10 cellular contexts compared by ENCODE assay signal in genomic region chr6:44012078-44012493, GRCh38.
DNase-seq lines count a peak whose midpoint lies in the region; ATAC-seq, FAIRE-seq and TF ChIP-seq lines count a peak whose summit lies in the region.
"Had no signal": no experiment of that assay in that cellular context is flagged by ENCODE, and none has a peak within 500 bp of the region (broad histone marks: within the 10 kb centered on the region; RNA-seq: fewer than 3 reads in every experiment).

No MANE protein-coding gene starts in this region.

- H3K36me3 ChIP-seq in fibroblast of lung (ENCODE audit: control insufficient read depth, insufficient read depth, low read length) (no peaks in the 10 kb centered on the region), smooth muscle cell (ENCODE audit: low read depth) (no peaks in the 10 kb centered on the region), small intestine (ENCODE audit: control insufficient read depth in 2 of 2, insufficient read depth in 2 of 2, low read length in 2 of 2) (no peaks in the 10 kb centered on the region)

- no peaks in the 10 kb centered on the region for H4K20me1 ChIP-seq in fibroblast of lung (ENCODE audit: control insufficient read depth, extremely low read depth, insufficient read depth, low read length)
- no peaks in the 10 kb centered on the region for H4K20me1 ChIP-seq in smooth muscle cell (ENCODE audit: low read depth)

- no peak for FAIRE-seq in small intestine (lab: Jason Lieb, UNC)

- ATAC-seq in HG02642 (IDR thresholded peaks at IDR 0.05; ENCODE audit: poor library complexity, unreplicated experiment): no peak

- H3F3A ChIP-seq in smooth muscle cell (ENCODE audit: low read depth): peaks cover 23% of the 10 kb centered on the region

- no peak overlapping the region for H3K9ac ChIP-seq in fibroblast of lung (ENCODE audit: insufficient read depth, low read length)
- H3K9ac ChIP-seq in smooth muscle cell (ENCODE audit: low read depth): no peak overlapping the region

- H2AFZ ChIP-seq in fibroblast of lung (ENCODE audit: low read length): no peak overlapping the region
- H2AFZ ChIP-seq in smooth muscle cell (ENCODE audit: low read depth): no peak overlapping the region

- H3K27ac ChIP-seq in fibroblast of lung (ENCODE audit: insufficient read depth, low read length) (peak overlapping the region; percentile 98), smooth muscle cell (ENCODE audit: low read depth) (peak overlapping the region; percentile 62), small intestine (ENCODE audit: low read depth in 1 of 2, low read length in 1 of 2) (peak overlapping the region in 1 of 2 donors; percentile 41)
- H3K27ac ChIP-seq: 22Rv1 had no signal

- H3K9me3 ChIP-seq in fibroblast of lung (ENCODE audit: control insufficient read depth, insufficient read depth, low read depth, low read length): no peaks in the 10 kb centered on the region
- H3K9me3 ChIP-seq in smooth muscle cell (replicated peaks; ENCODE audit: low read depth): no peaks in the 10 kb centered on the region
- H3K9me3 ChIP-seq in small intestine (ENCODE audit: control insufficient read depth, low read depth): no peaks in the 10 kb centered on the region

- no peaks in the 10 kb centered on the region for H3K27me3 ChIP-seq in fibroblast of lung (ENCODE audit: control insufficient read depth, insufficient read depth, low read length)
- H3K27me3 ChIP-seq in smooth muscle cell (ENCODE audit: low read depth): no peaks in the 10 kb centered on the region
- H3K27me3 ChIP-seq in small intestine (ENCODE audit: control insufficient read depth in 2 of 2, insufficient read depth in 2 of 2, low read length in 2 of 2): no peaks in the 10 kb centered on the region

- no peak for TF ChIP-seq CTCF in fibroblast of lung (conservative IDR thresholded peaks at IDR 0.05 in 1 of 2, IDR thresholded peaks at IDR 0.05 in 1 of 2; ENCODE audit: low read depth in 1 of 2, low read length in 2 of 2)
- no peak for TF ChIP-seq CTCF in smooth muscle cell (IDR thresholded peaks at IDR 0.05; ENCODE audit: borderline replicate concordance, insufficient read depth, poor library complexity, severe bottlenecking)

- H3K4me3 ChIP-seq in fibroblast of lung (replicated peaks in 1 of 4; ENCODE audit: control extremely low read depth in 1 of 4, insufficient read depth in 1 of 4, low read depth in 3 of 4, low read length in 4 of 4): no peak overlapping the region
- no peak overlapping the region for H3K4me3 ChIP-seq in smooth muscle cell
- no peak overlapping the region for H3K4me3 ChIP-seq in small intestine (ENCODE audit: low read depth in 1 of 2, low read length in 2 of 2)

- H3K4me2 ChIP-seq in fibroblast of lung (ENCODE audit: extremely low read depth, insufficient read depth, low read length) (no peak overlapping the region), smooth muscle cell (no peak overlapping the region)

- H3K79me2 ChIP-seq in fibroblast of lung (ENCODE audit: control insufficient read depth, insufficient read depth, low read length): no peaks in the 10 kb centered on the region
- H3K79me2 ChIP-seq in smooth muscle cell (ENCODE audit: low read depth): no peaks in the 10 kb centered on the region

- 29% methylated on average over 3 of the region's 3 CpGs for WGBS in smooth muscle cell (ENCODE audit: low lambda C conversion rate)
- WGBS in small intestine, 3 donors: 51 to 67% (median 55%) methylated on average over 3 of the region's 3 CpGs

- DNase-seq in DMS53 (lab: John Stamatoyannopoulos, UW): peak; percentile 55
- no peak for DNase-seq in DMS53 treated with DMSO at 0.1 percent for 48 hours (lab: John Stamatoyannopoulos, UW; ENCODE audit: unreplicated experiment)
- DNase-seq in RPMI7951 (ENCODE audit: low read depth): peak; percentile 98
- peak; percentile 97 to 98 for DNase-seq in fibroblast of lung (ENCODE audit: low read depth in 2 of 2)
- no peak for DNase-seq in smooth muscle cell (lab: John Stamatoyannopoulos, UW; ENCODE audit: unreplicated experiment)
- DNase-seq in NCI-H2081 treated with DMSO at 0.1 percent for 48 hours (lab: John Stamatoyannopoulos, UW): no peak
- no peak for DNase-seq in small intestine
- DNase-seq: cortex of kidney had no signal

- H3K4me1 ChIP-seq in fibroblast of lung (ENCODE audit: control insufficient read depth, extremely low read depth, insufficient read depth, low read length): peaks cover 19% of the 10 kb centered on the region
- H3K4me1 ChIP-seq in smooth muscle cell (ENCODE audit: low read depth): peaks cover 18% of the 10 kb centered on the region
- H3K4me1 ChIP-seq in small intestine (ENCODE audit: control insufficient read depth in 2 of 2, insufficient read depth in 1 of 2, low read depth in 1 of 2, low read length in 1 of 2): no peaks in the 10 kb centered on the region

Comparison
In these comparisons a context has a peak if more than half of its experiments do, and no peak if none do; other contexts are left out.
1. DNase-seq: peak in DMS53 (single experiment), RPMI7951 (single experiment) and fibroblast of lung (2 of 2); none in DMS53 treated with DMSO at 0.1 percent for 48 hours (single experiment), smooth muscle cell (single experiment), NCI-H2081 treated with DMSO at 0.1 percent for 48 hours (single experiment) and small intestine (single experiment).